Comparison of ENCODE assay signal across 18 cellular contexts in genomic region chr13:20407759-20408158, GRCh38.
DNase-seq lines count a peak whose midpoint lies in the region; ATAC-seq and TF ChIP-seq lines count a peak whose summit lies in the region.
"Had no signal": no experiment of that assay in that cellular context is flagged by ENCODE, and none has a peak within 500 bp of the region (broad histone marks: within the 10 kb centered on the region; RNA-seq: fewer than 3 reads in every experiment).

No MANE protein-coding gene starts in this region.

- CTCF ChIA-PET in RWPE1 (lab: Yijun Ruan, JAX): interaction anchor here (0.6 to 0.8 kb wide), 3 partner anchors 34 to 659 kb away, joined by 3 read pairs; no protein-coding TSS in a partner anchor

- no peaks in the 10 kb centered on the region for H3K36me3 Mint-ChIP-seq in neural progenitor cell
- no peaks in the 10 kb centered on the region for H3K36me3 Mint-ChIP-seq in activated T-helper 17 cell treated with anti-CD3 and anti-CD28 coated beads, Interleukin-2, amount 50 U/mL, for 72 hours (ENCODE audit: low read depth)

- H3K27me3 Mint-ChIP-seq in neural progenitor cell (ENCODE audit: insufficient read depth, low read depth): peaks cover 2% of the 10 kb centered on the region
- no peaks in the 10 kb centered on the region for H3K27me3 Mint-ChIP-seq in activated T-helper 17 cell treated with anti-CD3 and anti-CD28 coated beads, Interleukin-2, amount 50 U/mL, for 72 hours
- H3K27me3 Mint-ChIP-seq: CD4-positive, CD25-positive, alpha-beta regulatory T cell had no signal

- H3F3A ChIP-seq in neural progenitor cell (ENCODE audit: low read depth): no peaks in the 10 kb centered on the region

- H3K4me1 ChIP-seq in neural progenitor cell: peaks cover 6% of the 10 kb centered on the region

- no peak for TF ChIP-seq CTCF in RWPE1 (conservative IDR thresholded peaks at IDR 0.05; ENCODE audit: low read depth)
- no peak for TF ChIP-seq CTCF in neural progenitor cell (IDR thresholded peaks at IDR 0.05)

- no peak overlapping the region for H3K4me3 ChIP-seq in neural progenitor cell
- H3K4me3 ChIP-seq: K562, MG63 had no signal

- no peaks in the 10 kb centered on the region for H3K9me3 Mint-ChIP-seq in neural progenitor cell
- H3K9me3 Mint-ChIP-seq in activated T-helper 17 cell treated with anti-CD3 and anti-CD28 coated beads, Interleukin-2, amount 50 U/mL, for 72 hours: no peaks in the 10 kb centered on the region
- H3K9me3 Mint-ChIP-seq: CD4-positive, CD25-positive, alpha-beta regulatory T cell had no signal

- H3K4me3 Mint-ChIP-seq in neural progenitor cell: no peak overlapping the region
- no peak overlapping the region for H3K4me3 Mint-ChIP-seq in activated T-helper 17 cell treated with anti-CD3 and anti-CD28 coated beads, Interleukin-2, amount 50 U/mL, for 72 hours
- H3K4me3 Mint-ChIP-seq: CD4-positive, CD25-positive, alpha-beta regulatory T cell had no signal

- no peak overlapping the region for H3K9ac ChIP-seq in neural progenitor cell

- H3K27ac Mint-ChIP-seq in neural progenitor cell: no peak overlapping the region
- no peak overlapping the region for H3K27ac Mint-ChIP-seq in activated T-helper 17 cell treated with anti-CD3 and anti-CD28 coated beads, Interleukin-2, amount 50 U/mL, for 72 hours

- no peaks in the 10 kb centered on the region for H4K20me1 ChIP-seq in neural progenitor cell (ENCODE audit: low read depth)

- no peaks in the 10 kb centered on the region for H3K79me2 ChIP-seq in neural progenitor cell (ENCODE audit: low read depth)

- peak overlapping the region; percentile 31 for H3K4me2 ChIP-seq in neural progenitor cell

- POLR2A ChIA-PET in RWPE1 (lab: Yijun Ruan, JAX; ENCODE audit: low non-redundant PET): no interaction called here

- H3K27ac ChIP-seq in RWPE1: peak overlapping the region; percentile 2; the same call in 1 of the 2 replicates
- H3K27ac ChIP-seq in neural progenitor cell: no peak overlapping the region
- H3K27ac ChIP-seq: HL-60 had no signal

- no peaks in the 10 kb centered on the region for H3K9me3 ChIP-seq in neural progenitor cell (ENCODE audit: low read depth)
- H3K9me3 ChIP-seq: MG63 had no signal

- no peaks in the 10 kb centered on the region for H3K36me3 ChIP-seq in neural progenitor cell
- H3K36me3 ChIP-seq: MG63 had no signal

- H3K27me3 ChIP-seq in neural progenitor cell: no peaks in the 10 kb centered on the region
- H3K27me3 ChIP-seq: MG63 had no signal

- peak; percentile 83 for DNase-seq in ELF-1 (ENCODE audit: low read depth, low spot score)
- no peak for DNase-seq in RWPE1 (ENCODE audit: low spot score)
- DNase-seq in iPS-NIHi11 (ENCODE audit: low spot score): peak; percentile 22
- no peak for DNase-seq in neural progenitor cell (ENCODE audit: low spot score)
- DNase-seq in Right ventricle myocardium inferior (ENCODE audit: missing footprints): no peak
- DNase-seq: CD4-positive, CD25-positive, alpha-beta regulatory T cell; DMS79; MG63; NCI-H1092 treated with DMSO at 0.1 percent for 48 hours; NCI-H2029 treated with DMSO at 0.1 percent for 48 hours; NCI-H2171 treated with DMSO at 0.1 percent for 48 hours; NCI-H446; SHP77 had no signal

- H3K4me1 Mint-ChIP-seq in neural progenitor cell: peaks cover 5% of the 10 kb centered on the region
- peaks cover 17% of the 10 kb centered on the region for H3K4me1 Mint-ChIP-seq in activated T-helper 17 cell treated with anti-CD3 and anti-CD28 coated beads, Interleukin-2, amount 50 U/mL, for 72 hours

- intact Hi-C loops in Right ventricle myocardium inferior (cut with DNase I): no loop called here

- H2AFZ ChIP-seq in neural progenitor cell (replicated peaks): peak overlapping the region; percentile 0

- no peak for ATAC-seq in Right ventricle myocardium inferior
- ATAC-seq in esophagus mucosa: no peak
- no peak for ATAC-seq in activated T-helper 17 cell treated with anti-CD3 and anti-CD28 coated beads, Interleukin-2, amount 50 U/mL, for 72 hours (replicated peaks)
- ATAC-seq: HepG2, K562 had no signal

Comparison
In these comparisons a context has a peak if more than half of its experiments do, and no peak if none do; other contexts are left out.
1. DNase-seq: peak in ELF-1 (single experiment) and iPS-NIHi11 (single experiment); none in RWPE1 (single experiment), neural progenitor cell (single experiment) and Right ventricle myocardium inferior (single experiment).